In genomic region chr12:3305464-3305863, GRCh38 we compare ENCODE assay signal across 9 cellular contexts.
"Had no signal": no experiment of that assay in that cellular context is flagged by ENCODE, and none has a peak within 500 bp of the region (broad histone marks: within the 10 kb centered on the region; RNA-seq: fewer than 3 reads in every experiment).

No MANE protein-coding gene starts in this region.

- H3K27ac Mint-ChIP-seq: GM23338 had no signal

- H2AFZ ChIP-seq: GM23338 had no signal

- H3K9me3 Mint-ChIP-seq: GM23338, HFFc6 had no signal

- H3K4me2 ChIP-seq: GM23338 had no signal

- H3K4me3 Mint-ChIP-seq: GM23338, HFFc6 had no signal

- H3K27ac ChIP-seq: HL-60 had no signal

- H3K9me3 ChIP-seq: HAP-1 had no signal

- FAIRE-seq: K562 had no signal

- DNase-seq: H7, HFFc6, IMR-90, KG1 had no signal

- ATAC-seq: GM23338, HCT116, K562 had no signal

- H3K4me3 ChIP-seq: GM23338, HAP-1, K562 had no signal

- H3K36me3 ChIP-seq: HAP-1 had no signal
